ENCODE assay signal across 9 cellular contexts in the genomic region with DNA sequence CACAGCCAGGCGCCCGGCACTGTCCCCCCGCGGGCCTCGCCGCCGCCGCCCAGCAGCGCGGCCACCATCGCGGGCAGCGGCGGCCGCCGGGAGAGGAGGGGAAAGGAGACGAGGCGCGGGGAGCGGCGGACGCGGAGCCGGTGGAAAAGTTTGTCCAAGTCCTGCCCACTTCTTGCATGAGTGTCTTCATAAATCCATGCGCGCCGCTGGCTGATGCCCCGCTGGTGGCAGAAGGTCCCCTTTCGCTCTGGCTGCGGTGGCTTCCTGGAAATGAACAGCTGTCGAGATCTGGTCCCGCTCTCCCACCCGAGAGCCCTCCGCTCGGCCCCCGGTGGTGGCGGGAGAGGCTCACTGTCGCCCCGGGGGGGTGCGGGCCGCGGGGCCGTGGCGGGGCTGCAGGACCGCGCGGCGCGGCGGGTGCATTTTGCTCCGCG. TPM values are rescaled to one million over a fixed set of nuclear protein-coding genes. Genes with fewer than 3 reads are reported as not detected.
DNase-seq lines count a peak whose midpoint lies in the region; ATAC-seq, FAIRE-seq and TF ChIP-seq lines count a peak whose summit lies in the region.
"Had no signal": no experiment of that assay in that cellular context is flagged by ENCODE, and none has a peak within 500 bp of the region (broad histone marks: within the 10 kb centered on the region; RNA-seq: fewer than 3 reads in every experiment).

No MANE protein-coding gene starts in this region.

- DNase-seq in G401 (ENCODE audit: low spot score) (peak; percentile 22), RPMI8226 (peak; percentile 49), brain microvascular endothelial cell (peak; percentile 36), kidney (peak; percentile 87), NCI-H1436 treated with DMSO at 0.1 percent for 48 hours (lab: John Stamatoyannopoulos, UW) (no peak)
- peak; percentile 35 for DNase-seq in stimulated activated CD4-positive, alpha-beta T cell treated with anti-CD3 and anti-CD28 coated beads, Interleukin-4, amount 100 ng/mL, for 24 hours

- H3K4me1 ChIP-seq in kidney (ENCODE audit: control insufficient read depth in 1 of 2, insufficient read depth in 1 of 2, low read depth in 1 of 2, low read length in 2 of 2), result peaks cover 7 to 13% of the 10 kb centered on the region in 2 donors

- H3K9ac ChIP-seq in kidney (ENCODE audit: low read length in 2 of 2), result peak overlapping the region in 1 of 2 donors; percentile 45

- no peaks in the 10 kb centered on the region for H3K9me3 ChIP-seq in kidney (ENCODE audit: control insufficient read depth in 1 of 2, low read length in 2 of 2)

- intact Hi-C loops in kidney (cut with DNase I), result no loop called here

- TF ChIP-seq CTCF in brain microvascular endothelial cell (IDR thresholded peaks at IDR 0.05; ENCODE audit: low read depth, low read length, missing control alignments) (no peak), kidney (IDR thresholded peaks at IDR 0.05; ENCODE audit: borderline replicate concordance, extremely low read depth, insufficient read depth) (no peak)

- peak; percentile 7 for ATAC-seq in HG02798 (IDR thresholded peaks at IDR 0.05; ENCODE audit: poor library complexity, unreplicated experiment)
- ATAC-seq in GM18868 (IDR thresholded peaks at IDR 0.05; ENCODE audit: unreplicated experiment), result no peak

- H3K27ac ChIP-seq in brain microvascular endothelial cell (no peak overlapping the region), kidney (ENCODE audit: low read depth in 2 of 2, low read length in 2 of 2) (peak overlapping the region; percentile 81 to 96)

- H3K27me3 ChIP-seq in brain microvascular endothelial cell (replicated peaks), result peaks cover 17% of the 10 kb centered on the region

- peak overlapping the region; percentile 74 for H3K4me3 ChIP-seq in brain microvascular endothelial cell (ENCODE audit: low read depth, low read length)
- peak overlapping the region; percentile 75 for H3K4me3 ChIP-seq in kidney (ENCODE audit: low read length in 2 of 2)

- no peaks in the 10 kb centered on the region for H3K36me3 ChIP-seq in brain microvascular endothelial cell (replicated peaks)
- no peaks in the 10 kb centered on the region for H3K36me3 ChIP-seq in kidney (ENCODE audit: control insufficient read depth in 1 of 2, insufficient read depth in 2 of 2, low read length in 2 of 2)

- in situ Hi-C loops in G401 (cut with HindIII; ENCODE audit: low sequenced_read_pairs), result no loop called here
- in situ Hi-C loops in brain microvascular endothelial cell (cut with HindIII; ENCODE audit: low pct_ligation_motif_present, low sequenced_read_pairs), result no loop called here

- no peak for FAIRE-seq in kidney (lab: Jason Lieb, UNC)
- FAIRE-seq: TTC549 had no signal

RNA-seq across cellular contexts. Expression of a gene that starts 0.6 kb away (rescaled TPM):
- not detected in 2 replicates for total RNA-seq in G401 (2014; rRNA removed; shearing (Covaris generic))
- total RNA-seq in kidney, result 8.2 TPM
- 5.8 TPM for polyA plus RNA-seq in kidney (ENCODE audit: insufficient read depth, low read depth, low replicate concordance)
